In genomic region chr10:79014796-79015195, GRCh38 we compare ENCODE assay signal across 20 cellular contexts. TPM values are rescaled to one million over a fixed set of nuclear protein-coding genes. Genes with fewer than 3 reads are reported as not detected.
DNase-seq lines count a peak whose midpoint lies in the region; ATAC-seq and TF ChIP-seq lines count a peak whose summit lies in the region.
"Had no signal": no experiment of that assay in that cellular context is flagged by ENCODE, and none has a peak within 500 bp of the region (broad histone marks: within the 10 kb centered on the region; RNA-seq: fewer than 3 reads in every experiment).

No MANE protein-coding gene starts in this region.

- ATAC-seq in HG02588 (IDR thresholded peaks at IDR 0.05; ENCODE audit: unreplicated experiment) = no peak
- ATAC-seq: A549 had no signal

- in situ Hi-C loops in G401 (cut with HindIII; ENCODE audit: low sequenced_read_pairs) = no loop called here

- H3K27me3 ChIP-seq in mesendoderm (ENCODE audit: insufficient read depth, low read length, poor library complexity) = no peaks in the 10 kb centered on the region

- H3K27me3 Mint-ChIP-seq in nephron progenitor cell (ENCODE audit: low read depth, poor library complexity) = peaks cover 10% of the 10 kb centered on the region
- H3K27me3 Mint-ChIP-seq in progenitor cell of endocrine pancreas = peaks cover 19% of the 10 kb centered on the region

- no peak overlapping the region for H2BK120ac ChIP-seq in mesendoderm (ENCODE audit: low read depth, low read length)

- H3K4ac ChIP-seq in mesendoderm (ENCODE audit: low read depth, low read length) = no peak overlapping the region

- no peak overlapping the region for H3K4me3 Mint-ChIP-seq in nephron progenitor cell
- no peak overlapping the region for H3K4me3 Mint-ChIP-seq in progenitor cell of endocrine pancreas (ENCODE audit: low read depth)
- H3K4me3 Mint-ChIP-seq: HFFc6 had no signal

- no peaks in the 10 kb centered on the region for H3K4me1 ChIP-seq in mesendoderm (ENCODE audit: control insufficient read depth, low read depth, low read length)
- H3K4me1 ChIP-seq: A549 had no signal

- H3K18ac ChIP-seq in mesendoderm (ENCODE audit: low read length) = no peak overlapping the region

- WGBS in mesendoderm (ENCODE audit: extremely low coverage, insufficient coverage, low lambda C conversion rate) = no CpG with 5 or more reads among the region's 1 CpG

- no peaks in the 10 kb centered on the region for H3K36me3 ChIP-seq in mesendoderm (ENCODE audit: control insufficient read depth, insufficient read depth, low read length)

- H3K9ac ChIP-seq in mesendoderm (ENCODE audit: low read length) = no peak overlapping the region

- H2AK5ac ChIP-seq in mesendoderm (ENCODE audit: low read length) = peak overlapping the region; percentile 69

- H3K27ac Mint-ChIP-seq in nephron progenitor cell (no peak overlapping the region), progenitor cell of endocrine pancreas (no peak overlapping the region)
- H3K27ac Mint-ChIP-seq: HFFc6 had no signal

- no peak overlapping the region for H3K4me3 ChIP-seq in mesendoderm (ENCODE audit: low read length)
- H3K4me3 ChIP-seq: A549 had no signal

- H3K23ac ChIP-seq in mesendoderm (ENCODE audit: low read length) = no peak overlapping the region

- peaks cover 27% of the 10 kb centered on the region for H3K4me1 Mint-ChIP-seq in nephron progenitor cell
- peaks cover 8% of the 10 kb centered on the region for H3K4me1 Mint-ChIP-seq in progenitor cell of endocrine pancreas (ENCODE audit: low read depth)

- H3K79me2 ChIP-seq in mesendoderm (ENCODE audit: control insufficient read depth, insufficient read depth, low read length) = no peaks in the 10 kb centered on the region

- no peak overlapping the region for H2BK15ac ChIP-seq in mesendoderm (replicated peaks; ENCODE audit: low read depth)

- no peaks in the 10 kb centered on the region for H3K79me1 ChIP-seq in mesendoderm (ENCODE audit: low read length)

- no peaks in the 10 kb centered on the region for H3K9me3 Mint-ChIP-seq in nephron progenitor cell
- H3K9me3 Mint-ChIP-seq in progenitor cell of endocrine pancreas (ENCODE audit: low read depth) = no peaks in the 10 kb centered on the region
- H3K9me3 Mint-ChIP-seq: HFFc6 had no signal

- H3K56ac ChIP-seq in mesendoderm (ENCODE audit: low read length) = peak overlapping the region; percentile 56

- no peak overlapping the region for H4K5ac ChIP-seq in mesendoderm (ENCODE audit: low read length)

- H3K27ac ChIP-seq in mesendoderm (ENCODE audit: low read depth, low read length) (no peak overlapping the region), substantia nigra (ENCODE audit: low read depth, low read length, poor library complexity, severe bottlenecking) (peak overlapping the region; percentile 42)
- H3K27ac ChIP-seq: A549, C4-2B had no signal

- DNase-seq in G401 (ENCODE audit: low spot score) = peak; percentile 98
- peak; percentile 97 for DNase-seq in cerebellar cortex (ENCODE audit: low spot score)
- DNase-seq in mesendoderm = no peak
- DNase-seq in substantia nigra (lab: John Stamatoyannopoulos, UW) = peak in 27 of 49 donors; percentile 19 to 77 (median 56)
- no peak for DNase-seq in COLO668 (lab: John Stamatoyannopoulos, UW; ENCODE audit: unreplicated experiment)
- DNase-seq in nephron progenitor cell = no peak
- DNase-seq in progenitor cell of endocrine pancreas (ENCODE audit: low spot score, unreplicated experiment) = no peak
- DNase-seq: DMS 273 treated with DMSO at 0.1 percent for 48 hours; HFFc6; NCI-H1417; NCI-H1930; NCI-H2171; NCI-H446 treated with DMSO at 0.1 percent for 48 hours; NK-92 treated with Interleukin-12 subunit alpha and Interleukin-12 subunit beta, amount 100 ng/mL, for 24 hours; OCI-M1; RPMI8226; SIG-M5 had no signal

- no peaks in the 10 kb centered on the region for H3K36me3 Mint-ChIP-seq in nephron progenitor cell (ENCODE audit: low read depth)
- H3K36me3 Mint-ChIP-seq in progenitor cell of endocrine pancreas (ENCODE audit: insufficient read depth) = no peaks in the 10 kb centered on the region

- no peak overlapping the region for H2BK5ac ChIP-seq in mesendoderm (ENCODE audit: low read length)

- H4K8ac ChIP-seq in mesendoderm (ENCODE audit: low read depth, low read length) = no peak overlapping the region

- no peak overlapping the region for H3K4me2 ChIP-seq in mesendoderm (ENCODE audit: low read length)
- H3K4me2 ChIP-seq: A549 had no signal

- TF ChIP-seq CTCF in nephron progenitor cell (IDR thresholded peaks at IDR 0.05) (no peak), progenitor cell of endocrine pancreas (IDR thresholded peaks at IDR 0.05; ENCODE audit: unreplicated experiment) (no peak)

RNA-seq across cellular contexts. Expression of gene ZMIZ1, which starts 54.0 kb away (rescaled TPM):
- total RNA-seq in G401 (2014; rRNA removed; shearing (Covaris generic)) = 2.3 and 5.0 TPM in 2 replicates
- 23.7 TPM for polyA plus RNA-seq in mesendoderm (2013, experiment 1 of 2)
- polyA plus RNA-seq in mesendoderm (2013, experiment 2 of 2) = 23.1 TPM
- total RNA-seq in progenitor cell of endocrine pancreas = 81.6 and 85.2 TPM in 2 replicates

Comparison
In these comparisons a context has a peak if more than half of its experiments do, and no peak if none do; other contexts are left out.
1. DNase-seq: peak in G401 (single experiment), cerebellar cortex (single experiment) and substantia nigra (27 of 49); none in mesendoderm (single experiment), COLO668 (single experiment), nephron progenitor cell (single experiment) and progenitor cell of endocrine pancreas (single experiment).
2. RNA of gene ZMIZ1, which starts 54.0 kb away (total RNA-seq): 81.6 to 85.2 TPM in progenitor cell of endocrine pancreas; 2.3 to 5.0 TPM in G401; every median in the first group is over 10 times any median in the second.